ENCODE assay signal across 8 cellular contexts in genomic region chr17:49788443-49789277, GRCh38. TPM values are rescaled to one million over a fixed set of nuclear protein-coding genes. Genes with fewer than 3 reads are reported as not detected.
DNase-seq lines count a peak whose midpoint lies in the region; ATAC-seq, FAIRE-seq and TF ChIP-seq lines count a peak whose summit lies in the region.

Gene KAT7 (plus strand): TSS chr17:49788681. CDS start chr17:49788835, 154 bp downstream.

- H3K9me3 Mint-ChIP-seq in T-helper 2 cell treated with Interferon-gamma antibody and Interleukin-4, amounts not matched to agents 5 μg/mL and 100 μg/mL, for 36 hours: no peaks in the 10 kb centered on the region

- H3K4me3 ChIP-seq in ascending aorta (peak within 1 kb of the TSS; percentile 93 to 98), right atrium auricular region (peak within 1 kb of the TSS; percentile 93 to 95), psoas muscle (peak within 1 kb of the TSS; percentile 100)

- peaks cover 2% of the 10 kb centered on the region for H3K27me3 Mint-ChIP-seq in T-helper 2 cell treated with Interferon-gamma antibody and Interleukin-4, amounts not matched to agents 5 μg/mL and 100 μg/mL, for 36 hours (ENCODE audit: low read depth)

- H3K27ac Mint-ChIP-seq in T-helper 2 cell treated with Interferon-gamma antibody and Interleukin-4, amounts not matched to agents 5 μg/mL and 100 μg/mL, for 36 hours: peak within 1 kb of the TSS; percentile 98

- ATAC-seq in GM18502 (IDR thresholded peaks at IDR 0.05; ENCODE audit: poor library complexity, unreplicated experiment) (peak; percentile 90), HG02970 (IDR thresholded peaks at IDR 0.05; ENCODE audit: low FRiP score, unreplicated experiment) (peak; percentile 80), psoas muscle (peak; percentile 94 to 96 (median 95))

- H3K4me1 Mint-ChIP-seq in T-helper 2 cell treated with Interferon-gamma antibody and Interleukin-4, amounts not matched to agents 5 μg/mL and 100 μg/mL, for 36 hours (ENCODE audit: low read depth): peaks cover 34% of the 10 kb centered on the region

- H3K36me3 ChIP-seq in ascending aorta: peaks cover 15 to 21% of the 10 kb centered on the region in 2 donors
- H3K36me3 ChIP-seq in right atrium auricular region: peaks cover 17% of the 10 kb centered on the region
- H3K36me3 ChIP-seq in psoas muscle (ENCODE audit: insufficient read depth in 1 of 2, low read depth in 1 of 2): peaks cover 8 to 29% of the 10 kb centered on the region in 2 donors

- H3K36me3 Mint-ChIP-seq in T-helper 2 cell treated with Interferon-gamma antibody and Interleukin-4, amounts not matched to agents 5 μg/mL and 100 μg/mL, for 36 hours (ENCODE audit: low read depth): peaks cover 36% of the 10 kb centered on the region

- H3K9me3 ChIP-seq in ascending aorta (no peaks in the 10 kb centered on the region), right atrium auricular region (no peaks in the 10 kb centered on the region), psoas muscle (no peaks in the 10 kb centered on the region)

- peak; percentile 97 to 99 for DNase-seq in NCI-H1930 (lab: John Stamatoyannopoulos, UW)
- DNase-seq in T-helper 2 cell treated with Interferon-gamma antibody and Interleukin-4, amounts not matched to agents 5 μg/mL and 100 μg/mL, for 36 hours (ENCODE audit: low spot score): peak; percentile 99
- DNase-seq in ascending aorta (ENCODE audit: low spot score in 2 of 2): peak; percentile 98 to 99
- DNase-seq in right atrium auricular region (ENCODE audit: low spot score): peak; percentile 99
- peak; percentile 99 to 100 for DNase-seq in psoas muscle
- DNase-seq in urothelium cell line (ENCODE audit: low spot score): peak; percentile 99

- no peak for TF ChIP-seq CTCF in ascending aorta (IDR thresholded peaks at IDR 0.05)
- TF ChIP-seq CTCF in right atrium auricular region (IDR thresholded peaks at IDR 0.05): peak in 1 of 2 donors; percentile 27
- no peak for TF ChIP-seq CTCF in psoas muscle (IDR thresholded peaks at IDR 0.05)

- WGBS in psoas muscle, 3 donors: 0% methylated on average over 63 of the region's 63 CpGs

- H3K27ac ChIP-seq in ascending aorta (peak within 1 kb of the TSS; percentile 100), right atrium auricular region (peak within 1 kb of the TSS; percentile 100), psoas muscle (peak within 1 kb of the TSS; percentile 100)

- peaks cover 10 to 34% of the 10 kb centered on the region in 2 donors for H3K4me1 ChIP-seq in ascending aorta
- peaks cover 0 to 39% of the 10 kb centered on the region in 2 donors for H3K4me1 ChIP-seq in right atrium auricular region
- peaks cover 47% of the 10 kb centered on the region for H3K4me1 ChIP-seq in psoas muscle

- H3K27me3 ChIP-seq in ascending aorta (no peaks in the 10 kb centered on the region), right atrium auricular region (no peaks in the 10 kb centered on the region), psoas muscle (ENCODE audit: insufficient read depth in 3 of 3, low read length in 2 of 3) (no peaks in the 10 kb centered on the region)

- peak within 1 kb of the TSS; percentile 91 for H3K4me3 Mint-ChIP-seq in T-helper 2 cell treated with Interferon-gamma antibody and Interleukin-4, amounts not matched to agents 5 μg/mL and 100 μg/mL, for 36 hours

- intact Hi-C loops in ascending aorta (cut with DNase I) (loop anchor here (1.0 to 5.0 kb wide), 3 partner anchors 24 to 80 kb away; partner anchors contain the start of gene FAM117A), psoas muscle (cut with DNase I) (loop anchor here in 1 of 2 donors (5.0 kb wide), 1 partner anchor 81 kb away; the partner anchor contains the start of gene SLC35B1)

- peak; percentile 79 for FAIRE-seq in urothelium cell line (lab: Jason Lieb, UNC)

RNA-seq across cellular contexts. Expression of gene KAT7, which starts in this region (rescaled TPM):
- 46.6 TPM for total RNA-seq in ascending aorta
- 10 to 100 TPM; 30.5 to 38.2 TPM for total RNA-seq in right atrium auricular region
- total RNA-seq in psoas muscle: 10 to 100 TPM; 27.6 to 60.7 (median 54.7) TPM
- 10 to 100 TPM; 15.4 to 34.1 (median 16.5) TPM for polyA plus RNA-seq in psoas muscle

Comparison
In these comparisons a context has a peak if more than half of its experiments do, and no peak if none do; other contexts are left out.
1. Peak in every context shown above with its lines: DNase-seq, ATAC-seq, H3K4me3 ChIP-seq and H3K27ac ChIP-seq.